Comparison of ENCODE assay signal across 1 cellular context in the genomic region with DNA sequence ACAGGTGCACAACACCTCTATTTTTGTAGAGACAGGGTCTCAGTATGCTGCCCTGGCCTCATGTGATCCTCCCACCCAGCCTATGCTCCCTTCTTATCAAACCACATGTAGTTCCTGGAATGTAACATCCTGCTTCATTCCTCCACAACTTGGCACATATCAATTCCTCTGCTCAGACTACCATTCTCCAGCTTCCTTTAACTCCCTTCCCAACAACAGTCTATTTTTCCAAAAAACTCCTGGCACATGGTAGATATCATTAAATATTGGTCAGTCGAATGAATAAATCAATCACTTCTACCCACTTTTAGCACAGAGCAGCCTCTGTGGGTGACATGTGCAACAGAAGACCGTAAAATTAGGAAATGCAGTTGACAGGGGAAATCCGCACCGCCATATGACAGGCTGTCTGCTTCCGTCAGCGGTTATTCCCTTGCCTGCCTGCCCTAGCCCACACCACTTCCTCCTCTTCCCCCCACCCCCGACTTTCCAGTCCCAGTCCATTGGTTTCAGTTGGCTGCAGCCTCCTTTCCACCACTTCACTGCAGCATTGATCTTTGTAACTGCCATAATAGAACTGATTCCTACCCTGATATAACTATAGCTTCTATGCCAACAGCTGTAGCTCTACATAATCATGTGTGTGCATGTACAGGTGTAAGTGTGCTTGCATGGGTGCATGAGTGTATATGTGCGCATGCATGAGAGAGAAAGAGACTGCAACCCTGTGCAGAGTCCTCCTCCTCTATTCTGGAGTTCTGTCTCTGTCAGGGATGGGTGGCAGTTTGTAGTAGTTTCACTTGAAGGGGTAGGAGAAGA.
TF ChIP-seq lines count a peak whose summit lies in the region.

No MANE protein-coding gene starts in this region.

TF ChIP-seq in endothelial cell of umbilical vein, 7 proteins besides CTCF, POLR2A, EP300 and RAD21:
- TF ChIP-seq EZH2 (IDR thresholded peaks at IDR 0.05; ENCODE audit: borderline replicate concordance, low read depth, low read length, severe bottlenecking) = no peak
- TF ChIP-seq GATA2 (IDR thresholded peaks at IDR 0.05; ENCODE audit: insufficient read depth, insufficient read length, low read depth, low read length) = no peak
- TF ChIP-seq MYC (IDR thresholded peaks at IDR 0.05; ENCODE audit: low read depth, low read length) = peak; percentile 83
- peak; percentile 51 for TF ChIP-seq POLR2AphosphoS5 (IDR thresholded peaks at IDR 0.05; ENCODE audit: insufficient read depth, low read depth, low read length)
- TF ChIP-seq JUN (IDR thresholded peaks at IDR 0.05; ENCODE audit: borderline replicate concordance, insufficient read depth, insufficient read length, low read depth) = no peak
- TF ChIP-seq, protein P1, sequence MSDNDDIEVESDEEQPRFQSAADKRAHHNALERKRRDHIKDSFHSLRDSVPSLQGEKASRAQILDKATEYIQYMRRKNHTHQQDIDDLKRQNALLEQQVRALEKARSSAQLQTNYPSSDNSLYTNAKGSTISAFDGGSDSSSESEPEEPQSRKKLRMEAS (IDR thresholded peaks at IDR 0.05; ENCODE audit: insufficient read depth, insufficient read length) = no peak
- peak; percentile 19 for TF ChIP-seq FOS (IDR thresholded peaks at IDR 0.05; ENCODE audit: borderline replicate concordance, insufficient read depth, low read length)
